In the genomic region with DNA sequence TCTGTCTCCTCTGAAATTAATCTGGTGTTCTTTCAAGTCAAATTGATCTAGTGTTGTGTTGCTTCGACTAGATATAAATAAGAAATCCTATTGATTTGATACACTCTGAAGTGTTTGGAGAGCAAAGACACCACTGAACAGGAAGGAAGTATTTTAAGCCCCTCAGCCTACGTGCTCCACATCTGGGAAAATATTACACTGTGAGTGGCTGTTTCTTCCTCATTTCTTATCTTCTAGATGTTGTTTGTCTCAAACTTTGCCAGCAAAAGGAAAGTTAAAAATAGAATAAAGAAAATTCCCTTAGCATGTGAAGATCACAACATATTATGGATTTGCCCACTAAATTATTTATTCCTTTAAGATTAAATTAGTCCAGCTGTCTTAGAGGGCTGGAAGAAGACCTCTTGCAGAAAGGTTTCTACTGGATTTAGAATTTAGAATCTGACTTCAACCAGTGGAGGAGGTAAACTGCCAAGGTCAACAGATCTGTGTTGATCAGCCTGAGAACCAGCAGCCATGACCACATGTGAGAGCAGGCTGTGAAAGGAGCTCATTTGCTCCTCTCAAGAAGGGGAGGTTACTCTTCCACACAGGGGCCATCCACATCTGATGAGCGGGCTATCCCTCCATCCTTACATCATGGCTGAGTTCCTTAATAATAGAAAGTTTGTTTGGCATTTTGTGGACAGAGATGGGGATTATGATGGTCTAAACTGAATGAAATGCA, we compare ENCODE assay signal across 15 cellular contexts. TPM values are rescaled to one million over a fixed set of nuclear protein-coding genes. Genes with fewer than 3 reads are reported as not detected.
DNase-seq lines count a peak whose midpoint lies in the region; ATAC-seq, FAIRE-seq and TF ChIP-seq lines count a peak whose summit lies in the region.
"Had no signal": no experiment of that assay in that cellular context is flagged by ENCODE, and none has a peak within 500 bp of the region (broad histone marks: within the 10 kb centered on the region; RNA-seq: fewer than 3 reads in every experiment).

No MANE protein-coding gene starts in this region.

- no peak for TF ChIP-seq EP300 in K562 (IDR thresholded peaks at IDR 0.05; ENCODE audit: low read length)

- CTCF ChIA-PET in activated naive CD4-positive, alpha-beta T cell treated with anti-CD3 and anti-CD28 coated beads for 36 hours (lab: Charles Lee) = interaction anchor here (2.1 kb wide), 1 partner anchor 15 kb away, joined by 6 read pairs; no protein-coding TSS in a partner anchor
- CTCF ChIA-PET in K562 (lab: Yijun Ruan, JAX; ENCODE audit: low intra/inter-chr PET ratio) = no interaction called here

- no peaks in the 10 kb centered on the region for H3K27me3 ChIP-seq in OCI-LY1 (ENCODE audit: insufficient read depth, low read length)
- no peaks in the 10 kb centered on the region for H3K27me3 ChIP-seq in K562 (ENCODE audit: control insufficient read depth in 2 of 2, insufficient read depth in 2 of 2, low read length in 2 of 2)
- H3K27me3 ChIP-seq in subcutaneous abdominal adipose tissue (ENCODE audit: control insufficient read depth in 5 of 5, insufficient read depth in 4 of 5, low read length in 5 of 5) = no peaks in the 10 kb centered on the region
- H3K27me3 ChIP-seq: dorsolateral prefrontal cortex, thyroid gland had no signal

- H4K20me1 ChIP-seq in OCI-LY1 (ENCODE audit: insufficient read depth, low read length) (no peaks in the 10 kb centered on the region), K562 (replicated peaks; ENCODE audit: control insufficient read depth, insufficient read depth, low read length) (no peaks in the 10 kb centered on the region)

- peaks cover 21% of the 10 kb centered on the region for H3K4me1 Mint-ChIP-seq in activated naive CD4-positive, alpha-beta T cell treated with anti-CD3 and anti-CD28 coated beads, Interleukin-2, amount 50 U/mL, for 24 hours
- peaks cover 17% of the 10 kb centered on the region for H3K4me1 Mint-ChIP-seq in activated naive CD4-positive, alpha-beta T cell treated with anti-CD3 and anti-CD28 coated beads for 36 hours (ENCODE audit: low read depth)

- no peak for FAIRE-seq in K562 (lab: Jason Lieb, UNC)

- no peak overlapping the region for H3K4me2 ChIP-seq in OCI-LY1 (ENCODE audit: low read length)
- H3K4me2 ChIP-seq in K562 (ENCODE audit: insufficient read depth, low read length) = peak overlapping the region; percentile 24; the same call in 1 of the 2 replicates

- H3K4me3 ChIP-seq in OCI-LY1 (ENCODE audit: low read depth, low read length, poor library complexity, severe bottlenecking) = no peak overlapping the region
- no peak overlapping the region for H3K4me3 ChIP-seq in K562
- no peak overlapping the region for H3K4me3 ChIP-seq in subcutaneous abdominal adipose tissue (ENCODE audit: low read depth in 1 of 5, low read length in 5 of 5)
- H3K4me3 ChIP-seq: dorsolateral prefrontal cortex, lung, thyroid gland had no signal

- H3K36me3 ChIP-seq in OCI-LY1 (ENCODE audit: insufficient read depth, low read length) (no peaks in the 10 kb centered on the region), K562 (ENCODE audit: control insufficient read depth, insufficient read depth, low read length) (no peaks in the 10 kb centered on the region), subcutaneous abdominal adipose tissue (ENCODE audit: control insufficient read depth in 5 of 5, insufficient read depth in 5 of 5, low read length in 5 of 5) (no peaks in the 10 kb centered on the region)
- H3K36me3 ChIP-seq: thyroid gland had no signal

- BruUV-seq in K562 (replicated peaks; lab: Mats Ljungman, UMichigan) = no TSS peak

- no peak overlapping the region for H3K9ac ChIP-seq in OCI-LY1 (ENCODE audit: low read length)
- H3K9ac ChIP-seq in K562 (ENCODE audit: insufficient read depth in 1 of 2, low read depth in 2 of 2, low read length in 2 of 2) = no peak overlapping the region
- H3K9ac ChIP-seq in subcutaneous abdominal adipose tissue (ENCODE audit: low read length in 5 of 5) = no peak overlapping the region

- TF ChIP-seq RAD21 in K562 (CRISPR knock-in tag; conservative IDR thresholded peaks at IDR 0.05 in 1 of 2, IDR thresholded peaks at IDR 0.05 in 1 of 2) = no peak

- no peak overlapping the region for H2AFZ ChIP-seq in OCI-LY1 (ENCODE audit: low read length)
- H2AFZ ChIP-seq in K562 (ENCODE audit: low read depth, low read length) = peak overlapping the region; percentile 88

- no peaks in the 10 kb centered on the region for H3F3A ChIP-seq in OCI-LY1 (ENCODE audit: insufficient read depth, low read length)

- TF ChIP-seq CTCF in OCI-LY1 (IDR thresholded peaks at IDR 0.05; ENCODE audit: low read length) = no peak
- no peak for TF ChIP-seq CTCF in K562 (IDR thresholded peaks at IDR 0.05 in 2 of 3, conservative IDR thresholded peaks at IDR 0.05 in 1 of 3; ENCODE audit: insufficient read depth in 2 of 3, low read depth in 1 of 3, low read length in 3 of 3)

- in situ Hi-C loops in K562 (cut with MboI) = no loop called here

- 15% methylated on average over 3 of the region's 3 CpGs for WGBS in K562 (ENCODE audit: insufficient coverage, low coverage, missing lambda C conversion rate)

- no peaks in the 10 kb centered on the region for H3K9me1 ChIP-seq in K562 (ENCODE audit: control insufficient read depth, insufficient read depth, low read length)

- peaks cover 13% of the 10 kb centered on the region for H3K4me1 ChIP-seq in OCI-LY1 (ENCODE audit: insufficient read depth, low read length, severe bottlenecking)
- H3K4me1 ChIP-seq in K562 (replicated peaks in 1 of 2; ENCODE audit: control insufficient read depth in 2 of 2, insufficient read depth in 2 of 2, low read length in 2 of 2) = peaks cover 0 to 19% of the 10 kb centered on the region in 2 experiments; a peak in 4 of 5 replicates
- H3K4me1 ChIP-seq in subcutaneous abdominal adipose tissue (ENCODE audit: control insufficient read depth in 5 of 5, insufficient read depth in 5 of 5, low read length in 5 of 5) = peaks cover 3 to 36% (median 20%) of the 10 kb centered on the region in 5 donors

- H3K27me3 Mint-ChIP-seq in activated naive CD4-positive, alpha-beta T cell treated with anti-CD3 and anti-CD28 coated beads, Interleukin-2, amount 50 U/mL, for 24 hours = no peaks in the 10 kb centered on the region
- no peaks in the 10 kb centered on the region for H3K27me3 Mint-ChIP-seq in activated naive CD4-positive, alpha-beta T cell treated with anti-CD3 and anti-CD28 coated beads for 36 hours (ENCODE audit: low read depth)

- no peaks in the 10 kb centered on the region for H3K9me3 Mint-ChIP-seq in activated naive CD4-positive, alpha-beta T cell treated with anti-CD3 and anti-CD28 coated beads, Interleukin-2, amount 50 U/mL, for 24 hours
- no peaks in the 10 kb centered on the region for H3K9me3 Mint-ChIP-seq in activated naive CD4-positive, alpha-beta T cell treated with anti-CD3 and anti-CD28 coated beads for 36 hours

- H3K27ac ChIP-seq in OCI-LY1 (ENCODE audit: low read depth, low read length, poor library complexity, severe bottlenecking) (peak overlapping the region; percentile 4), K562 (ENCODE audit: extremely low read depth, low read depth, low read length) (peak overlapping the region; percentile 62; the same call in 2 of the 3 replicates), subcutaneous abdominal adipose tissue (ENCODE audit: low read depth, low read length) (peak overlapping the region; percentile 30)
- H3K27ac ChIP-seq: dorsolateral prefrontal cortex, thyroid gland had no signal

- H3K9me3 ChIP-seq in OCI-LY1 (ENCODE audit: low read length) (no peaks in the 10 kb centered on the region), K562 (replicated peaks; ENCODE audit: control insufficient read depth, insufficient read depth, low read depth, low read length) (no peaks in the 10 kb centered on the region), subcutaneous abdominal adipose tissue (ENCODE audit: control insufficient read depth in 5 of 5, low read length in 5 of 5) (no peaks in the 10 kb centered on the region)
- H3K9me3 ChIP-seq: thyroid gland had no signal

- intact Hi-C loops in activated naive CD4-positive, alpha-beta T cell treated with anti-CD3 and anti-CD28 coated beads for 36 hours (cut with micrococcal nuclease) = no loop called here
- intact Hi-C loops in K562 (cut with micrococcal nuclease) = no loop called here

- TF ChIP-seq POLR2A in K562 (conservative IDR thresholded peaks at IDR 0.05) = no peak

- H3K79me2 ChIP-seq in OCI-LY1 (ENCODE audit: insufficient read depth, low read length) = no peaks in the 10 kb centered on the region
- no peaks in the 10 kb centered on the region for H3K79me2 ChIP-seq in K562 (ENCODE audit: control insufficient read depth, insufficient read depth, low read length)

- no peak for DNase-seq in activated naive CD4-positive, alpha-beta T cell treated with anti-CD3 and anti-CD28 coated beads for 36 hours
- DNase-seq in K562 (ENCODE audit: extremely low read depth in 1 of 4, low spot score in 3 of 4) = peak in 1 of 4 experiments; percentile 6
- no peak for DNase-seq in NK-92 treated with Interleukin-12 subunit alpha and Interleukin-12 subunit beta, amount 100 ng/mL, for 24 hours (lab: John Stamatoyannopoulos, UW)
- DNase-seq: activated CD4-positive, CD25-positive, alpha-beta regulatory T cell; activated naive CD4-positive, alpha-beta T cell; dorsolateral prefrontal cortex; GOT3; NCI-H2171 treated with DMSO at 0.1 percent for 48 hours; thyroid gland had no signal

- H3K4me3 Mint-ChIP-seq in activated naive CD4-positive, alpha-beta T cell treated with anti-CD3 and anti-CD28 coated beads, Interleukin-2, amount 50 U/mL, for 24 hours = peak overlapping the region; percentile 64
- no peak overlapping the region for H3K4me3 Mint-ChIP-seq in activated naive CD4-positive, alpha-beta T cell treated with anti-CD3 and anti-CD28 coated beads for 36 hours

- ATAC-seq in K562 (peak; percentile 45; the same call in 2 of the 3 replicates), HG02571 (IDR thresholded peaks at IDR 0.05; ENCODE audit: unreplicated experiment) (no peak), HG02981 (IDR thresholded peaks at IDR 0.05; ENCODE audit: unreplicated experiment) (no peak)

- no peak overlapping the region for H3K27ac Mint-ChIP-seq in activated naive CD4-positive, alpha-beta T cell treated with anti-CD3 and anti-CD28 coated beads, Interleukin-2, amount 50 U/mL, for 24 hours
- no peak overlapping the region for H3K27ac Mint-ChIP-seq in activated naive CD4-positive, alpha-beta T cell treated with anti-CD3 and anti-CD28 coated beads for 36 hours

- POLR2A ChIA-PET in K562 (lab: Yijun Ruan, JAX) = no interaction called here

- H3K36me3 Mint-ChIP-seq in activated naive CD4-positive, alpha-beta T cell treated with anti-CD3 and anti-CD28 coated beads, Interleukin-2, amount 50 U/mL, for 24 hours = peaks cover 2% of the 10 kb centered on the region
- peaks cover under 1% of the 10 kb centered on the region for H3K36me3 Mint-ChIP-seq in activated naive CD4-positive, alpha-beta T cell treated with anti-CD3 and anti-CD28 coated beads for 36 hours (ENCODE audit: low read depth)

- no peaks in the 10 kb centered on the region for H3K9me2 ChIP-seq in OCI-LY1 (ENCODE audit: low read depth, low read length)

RNA-seq across cellular contexts. Expression of a gene that starts 46.3 kb away (rescaled TPM):
- total RNA-seq in activated naive CD4-positive, alpha-beta T cell treated with anti-CD3 and anti-CD28 coated beads for 36 hours = not detected
- not detected in 2 replicates for total RNA-seq in K562 (2011; cell fraction: chromatin; rRNA removed; ENCODE audit: low replicate concordance)
- not detected in 2 replicates for total RNA-seq in K562 (2011; cell fraction: nucleolus; rRNA removed)
- total RNA-seq in K562 (2011; cell fraction: nucleoplasm; rRNA removed) = not detected in 2 replicates
- not detected in 2 replicates for total RNA-seq in K562 (2014; rRNA removed)
- not detected in 2 replicates for total RNA-seq in K562 (2014; rRNA removed; fragmentation: Illumina TruSeq; extraction: Trizol)
- total RNA-seq in K562 (2015; rRNA removed; fragmentation: Illumina TruSeq; extraction: Trizol) = not detected in 2 replicates
- total RNA-seq in K562 (2021) = not detected in 2 replicates
- 0.04 TPM in 1 of 2 replicates, not detected in the other for polyA plus RNA-seq in K562 (2011; rRNA removed)
- polyA plus RNA-seq in K562 (2011; cell fraction: cytosol; rRNA removed) = not detected in 2 replicates
- polyA plus RNA-seq in K562 (2011; cell fraction: nucleus; rRNA removed) = 0.06 TPM in 1 of 2 replicates, not detected in the other
- polyA plus RNA-seq in K562 (2012) = 0.10 and 0.36 TPM in 2 replicates
- polyA plus RNA-seq in K562 (2014; fragmentation: Illumina TruSeq; extraction: Trizol) = not detected in 2 replicates
- under 1 TPM in 1 of 2 experiments, not detected in 1; 0.06 TPM for polyA plus RNA-seq in K562 (2014; fragmentation: Nextera tagmentation; extraction: Ambion mirVana)
- polyA plus RNA-seq in K562 (2014; rRNA removed) = not detected in 2 replicates
- not detected in 2 replicates for polyA minus RNA-seq in K562 (2011; rRNA and poly(A)+ RNA removed)
- polyA minus RNA-seq in K562 (2011; cell fraction: cytosol; rRNA and poly(A)+ RNA removed) = not detected in 2 replicates
- not detected in 2 replicates for polyA minus RNA-seq in K562 (2011; cell fraction: nucleus; rRNA and poly(A)+ RNA removed)

Comparison
In these comparisons a context has a peak if more than half of its experiments do, and no peak if none do; other contexts are left out.
1. H3K27ac ChIP-seq: peak in every context shown above with its lines; median percentile 62 in K562; 30 in subcutaneous abdominal adipose tissue; 4 in OCI-LY1.